8 cellular contexts compared by ENCODE assay signal in genomic region chr1:46043491-46044017, GRCh38.
A peak's percentile ranks its signal among the peaks of the same experiment; 100 is the strongest.
DNase-seq lines count a peak whose midpoint lies in the region; ATAC-seq and TF ChIP-seq lines count a peak whose summit lies in the region.

No MANE protein-coding gene starts in this region.

- DNase-seq in germinal center (ENCODE audit: low spot score), result peak; percentile 83
- no peak for DNase-seq in DMS153 (lab: John Stamatoyannopoulos, UW)
- no peak for DNase-seq in H4 (ENCODE audit: low spot score)
- no peak for DNase-seq in stimulated activated CD4-positive, alpha-beta T cell treated with anti-CD3 and anti-CD28 coated beads, Interleukin-2, amount 100 ng/mL, for 48 hours
- DNase-seq in stimulated activated CD4-positive, alpha-beta T cell treated with anti-CD3 and anti-CD28 coated beads, Interleukin-2, amount 100 ng/mL, for 24 hours, result no peak

- ATAC-seq in GM18505 (IDR thresholded peaks at IDR 0.05; ENCODE audit: unreplicated experiment) (peak; percentile 88), GM21723 (IDR thresholded peaks at IDR 0.05; ENCODE audit: unreplicated experiment) (peak; percentile 72)

- peaks cover 33% of the 10 kb centered on the region for H3K4me1 ChIP-seq in HUES6 (ENCODE audit: control insufficient read depth, insufficient read depth, low read length)

- no peak for TF ChIP-seq POLR2A in GM18505 (IDR thresholded peaks at IDR 0.05; ENCODE audit: borderline replicate concordance, extremely low read depth, insufficient read depth, insufficient read length)

- H3K36me3 ChIP-seq in HUES6 (ENCODE audit: control insufficient read depth, insufficient read depth, low read length), result no peaks in the 10 kb centered on the region; the same call in 1 of the 2 replicates

- H3K27ac ChIP-seq in HUES6 (ENCODE audit: low read depth, low read length), result peak overlapping the region; percentile 42; the same call in 1 of the 2 replicates

- peak overlapping the region; percentile 10; the same call in 1 of the 2 replicates for H3K4me3 ChIP-seq in HUES6 (ENCODE audit: low read depth, low read length)

- no peaks in the 10 kb centered on the region for H3K27me3 ChIP-seq in HUES6 (ENCODE audit: control insufficient read depth, insufficient read depth, low read length)

- H3K9ac ChIP-seq in HUES6 (ENCODE audit: low read length), result peak overlapping the region; percentile 18

- H3K9me3 ChIP-seq in HUES6 (ENCODE audit: control insufficient read depth, insufficient read depth, low read depth, low read length), result no peaks in the 10 kb centered on the region
